In genomic region chr14:104843442-104844305, GRCh38 we compare ENCODE assay signal across 8 cellular contexts. TPM values are rescaled to one million over a fixed set of nuclear protein-coding genes. Genes with fewer than 3 reads are reported as not detected.
DNase-seq lines count a peak whose midpoint lies in the region; ATAC-seq and TF ChIP-seq lines count a peak whose summit lies in the region.

No MANE protein-coding gene starts in this region.

- H3K9me3 ChIP-seq in duodenal mucosa (ENCODE audit: control insufficient read depth in 1 of 2, low read length in 2 of 2) (no peaks in the 10 kb centered on the region), subcutaneous abdominal adipose tissue (ENCODE audit: control insufficient read depth in 5 of 5, low read length in 5 of 5) (no peaks in the 10 kb centered on the region)

- peak overlapping the region; percentile 21 to 29 for H3K4me3 ChIP-seq in duodenal mucosa (ENCODE audit: low read depth in 1 of 2, low read length in 2 of 2)
- peak overlapping the region; percentile 11 for H3K4me3 ChIP-seq in lower leg skin (ENCODE audit: low read depth, poor library complexity, severe bottlenecking)
- peak overlapping the region; percentile 54 to 68 (median 65) for H3K4me3 ChIP-seq in subcutaneous abdominal adipose tissue (ENCODE audit: low read depth in 1 of 5, low read length in 5 of 5)

- WGBS in lower leg skin, 2 donors: 1 to 2% methylated on average over 52 to 66 of the region's 69 CpGs

- ATAC-seq in GM18505 (IDR thresholded peaks at IDR 0.05; ENCODE audit: unreplicated experiment): no peak

- H3K27ac ChIP-seq in duodenal mucosa (ENCODE audit: low read depth, low read length) (no peak overlapping the region), subcutaneous abdominal adipose tissue (ENCODE audit: low read depth, low read length) (no peak overlapping the region)

- TF ChIP-seq POLR2A in lower leg skin (IDR thresholded peaks at IDR 0.05) (no peak), GM18505 (IDR thresholded peaks at IDR 0.05; ENCODE audit: borderline replicate concordance, extremely low read depth, insufficient read depth, insufficient read length) (no peak)

- DNase-seq in NCI-H146 (lab: John Stamatoyannopoulos, UW) (peak; percentile 51), NCI-H146 treated with DMSO at 0.1 percent for 48 hours (lab: John Stamatoyannopoulos, UW; ENCODE audit: unreplicated experiment) (no peak), lower leg skin (ENCODE audit: low spot score in 2 of 2) (no peak), epidermal melanocyte (ENCODE audit: insufficient read length, low spot score) (no peak)
- no peak for DNase-seq in stimulated activated CD4-positive, alpha-beta T cell treated with anti-CD3 and anti-CD28 coated beads, Interleukin-1b, Interleukin-23, amount 100 ng/mL, for 48 hours

- H3K36me3 ChIP-seq in duodenal mucosa (ENCODE audit: control insufficient read depth in 1 of 2, insufficient read depth in 2 of 2, low read length in 2 of 2): no peaks in the 10 kb centered on the region
- H3K36me3 ChIP-seq in subcutaneous abdominal adipose tissue (ENCODE audit: control insufficient read depth in 5 of 5, insufficient read depth in 5 of 5, low read length in 5 of 5): no peaks in the 10 kb centered on the region

- intact Hi-C loops in lower leg skin (cut with DNase I; ENCODE audit: low total_unique reads): no loop called here

- peaks cover 42 to 46% of the 10 kb centered on the region in 2 donors for H3K27me3 ChIP-seq in duodenal mucosa (ENCODE audit: control insufficient read depth in 1 of 2, insufficient read depth in 2 of 2, low read length in 2 of 2)
- peaks cover 0 to 35% (median 10%) of the 10 kb centered on the region in 5 donors for H3K27me3 ChIP-seq in subcutaneous abdominal adipose tissue (ENCODE audit: control insufficient read depth in 5 of 5, insufficient read depth in 4 of 5, low read length in 5 of 5)

- H3K9ac ChIP-seq in duodenal mucosa (ENCODE audit: low read depth in 1 of 2, low read length in 2 of 2): no peak overlapping the region
- peak overlapping the region in 4 of 5 donors; percentile 39 to 72 (median 50) for H3K9ac ChIP-seq in subcutaneous abdominal adipose tissue (ENCODE audit: low read length in 5 of 5)

- no peak for TF ChIP-seq CTCF in lower leg skin (IDR thresholded peaks at IDR 0.05)

- peaks cover 11 to 12% of the 10 kb centered on the region in 2 donors for H3K4me1 ChIP-seq in duodenal mucosa (ENCODE audit: control insufficient read depth in 1 of 2, insufficient read depth in 2 of 2, low read length in 2 of 2)
- peaks cover 6 to 21% (median 20%) of the 10 kb centered on the region in 5 donors for H3K4me1 ChIP-seq in subcutaneous abdominal adipose tissue (ENCODE audit: control insufficient read depth in 5 of 5, insufficient read depth in 5 of 5, low read length in 5 of 5)

RNA-seq across cellular contexts. Expression of gene CEP170B, which starts 21.4 kb away (rescaled TPM):
- total RNA-seq in lower leg skin: 10 to 100 TPM; 41.8 to 80.8 (median 58.5) TPM

RNA-seq across cellular contexts. Expression of gene ZBTB42, which starts 42.8 kb away (rescaled TPM):
- 10 to 100 TPM in 2 of 4 donors, 1 to 10 TPM in 2; 1.6 to 11.9 (median 8.6) TPM for total RNA-seq in lower leg skin

RNA-seq across cellular contexts. Expression of gene AKT1, which starts 48.1 kb away (rescaled TPM):
- total RNA-seq in lower leg skin: 10 to 100 TPM; 51.9 to 91.0 (median 88.7) TPM

Comparison
In these comparisons a context has a peak if more than half of its experiments do, and no peak if none do; other contexts are left out.
1. H3K4me3 ChIP-seq: peak in every context shown above with its lines; median percentile 65 in subcutaneous abdominal adipose tissue; 25 in duodenal mucosa; 11 in lower leg skin.
2. H3K9ac ChIP-seq: peak in subcutaneous abdominal adipose tissue (4 of 5); none in duodenal mucosa (0 of 2).